ENCODE assay signal across 14 cellular contexts in the genomic region with DNA sequence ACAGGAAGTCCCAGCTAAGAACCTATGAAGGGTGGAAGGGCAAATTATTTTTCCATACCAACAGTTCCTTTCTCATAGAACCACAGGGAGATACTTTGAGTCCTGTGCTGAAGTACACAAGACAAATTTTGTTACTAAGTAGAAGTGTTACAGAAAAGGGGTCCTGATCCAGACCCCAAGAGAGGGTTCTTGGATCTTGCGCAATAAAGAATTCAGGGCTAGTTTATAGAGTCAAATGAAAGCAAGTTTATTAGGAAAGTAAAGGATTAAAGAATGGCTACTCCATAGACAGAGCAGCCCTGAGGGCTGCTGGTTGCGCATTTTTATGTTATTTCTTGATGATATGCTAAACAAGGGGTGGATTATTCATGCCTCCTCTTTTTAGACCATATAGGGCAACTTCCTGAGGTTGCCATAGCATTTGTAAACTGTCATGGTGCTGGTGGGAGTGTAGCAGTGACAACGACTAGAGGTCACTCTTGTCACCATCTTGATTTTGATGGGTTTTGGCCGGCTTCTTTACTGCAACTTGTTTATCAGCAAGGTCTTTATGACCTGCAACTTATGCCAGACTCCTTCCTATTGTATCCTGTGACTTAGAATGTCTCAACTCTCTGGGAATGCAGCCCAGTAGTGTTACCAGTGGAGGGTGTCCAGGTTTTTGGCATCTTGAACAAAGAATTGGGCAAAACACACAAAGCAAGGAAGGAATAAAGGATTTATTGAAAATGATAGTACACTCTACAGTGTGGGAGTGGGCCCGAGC.
A peak's percentile ranks its signal among the peaks of the same experiment; 100 is the strongest.
DNase-seq lines count a peak whose midpoint lies in the region; ATAC-seq, FAIRE-seq and TF ChIP-seq lines count a peak whose summit lies in the region.
"Had no signal": no experiment of that assay in that cellular context is flagged by ENCODE, and none has a peak within 500 bp of the region (broad histone marks: within the 10 kb centered on the region; RNA-seq: fewer than 3 reads in every experiment).

No MANE protein-coding gene starts in this region.

- H3K18ac ChIP-seq in H1 (ENCODE audit: extremely low read depth, low read length): no peak overlapping the region

- no peak overlapping the region for H4K8ac ChIP-seq in H1 (ENCODE audit: extremely low read depth, insufficient read depth, low read length)

- H3K4me1 ChIP-seq in H1 (replicated peaks in 1 of 4; ENCODE audit: control insufficient read depth in 3 of 4, insufficient read depth in 4 of 4, low read length in 3 of 4) (peaks cover 0 to 5% (median 0%) of the 10 kb centered on the region in 4 experiments; a peak in 1 of 7 replicates), smooth muscle cell (ENCODE audit: low read depth) (no peaks in the 10 kb centered on the region)
- H3K4me1 ChIP-seq: Caco-2 had no signal

- no peak overlapping the region for H3K27ac Mint-ChIP-seq in stimulated activated naive CD8-positive, alpha-beta T cell treated with anti-CD3 and anti-CD28 coated beads, Interleukin-15, amount 100 ng/mL, for 72 hours
- H3K27ac Mint-ChIP-seq: CD8-positive, alpha-beta memory T cell; HFFc6 had no signal

- H2AFZ ChIP-seq in H1 (ENCODE audit: low read length) (no peak overlapping the region), smooth muscle cell (ENCODE audit: low read depth) (peak overlapping the region; percentile 4)

- no peak overlapping the region for H2BK20ac ChIP-seq in H1 (ENCODE audit: low read length)

- no peak for TF ChIP-seq EP300 in H1 (IDR thresholded peaks at IDR 0.05; ENCODE audit: borderline replicate concordance in 1 of 2, low read depth in 2 of 2, low read length in 2 of 2)

- no peak overlapping the region for H3K9ac ChIP-seq in H1 (replicated peaks in 1 of 4; ENCODE audit: extremely low read depth in 1 of 4, low read depth in 3 of 4, low read length in 3 of 4)
- no peak overlapping the region for H3K9ac ChIP-seq in smooth muscle cell (ENCODE audit: low read depth)

- TF ChIP-seq POLR2A in GM12891 (IDR thresholded peaks at IDR 0.05; ENCODE audit: low read depth, low read length): no peak
- no peak for TF ChIP-seq POLR2A in H1 (IDR thresholded peaks at IDR 0.05; ENCODE audit: control extremely low read depth in 1 of 2, low read depth in 2 of 2, low read length in 2 of 2)

- no peaks in the 10 kb centered on the region for H3K79me1 ChIP-seq in H1 (ENCODE audit: low read depth, low read length)

- H3K23me2 ChIP-seq in H1 (ENCODE audit: low read depth, low read length): no peaks in the 10 kb centered on the region; the same call in 1 of the 2 replicates

- H4K20me1 ChIP-seq in H1 (replicated peaks in 1 of 2; ENCODE audit: control insufficient read depth in 1 of 2, insufficient read depth in 2 of 2, low read length in 2 of 2) (no peaks in the 10 kb centered on the region), smooth muscle cell (ENCODE audit: low read depth) (no peaks in the 10 kb centered on the region)

- no peak overlapping the region for H4K91ac ChIP-seq in H1 (replicated peaks; ENCODE audit: insufficient read length, low read length)

- no peak overlapping the region for H2BK15ac ChIP-seq in H1 (ENCODE audit: low read length)

- H3K9me3 Mint-ChIP-seq in stimulated activated naive CD8-positive, alpha-beta T cell treated with anti-CD3 and anti-CD28 coated beads, Interleukin-15, amount 100 ng/mL, for 72 hours: no peaks in the 10 kb centered on the region

- H4K5ac ChIP-seq in H1 (ENCODE audit: insufficient read length, low read depth, low read length): no peak overlapping the region

- H2BK12ac ChIP-seq in H1 (ENCODE audit: low read depth, low read length): no peak overlapping the region; the same call in 1 of the 2 replicates

- POLR2A ChIA-PET in H1 (lab: Charles Lee; ENCODE audit: partially characterized antibody): no interaction called here

- FAIRE-seq in GM12891 (lab: Jason Lieb, UNC) (peak; percentile 47), H1 (lab: Jason Lieb, UNC) (no peak)
- FAIRE-seq: HTR-8/SVneo had no signal

- H3K4me3 Mint-ChIP-seq in stimulated activated naive CD8-positive, alpha-beta T cell treated with anti-CD3 and anti-CD28 coated beads, Interleukin-15, amount 100 ng/mL, for 72 hours: no peak overlapping the region
- H3K4me3 Mint-ChIP-seq: CD8-positive, alpha-beta memory T cell; HFFc6 had no signal

- CTCF ChIA-PET in H1 (lab: Charles Lee; ENCODE audit: partially characterized antibody): interaction anchor here (0.7 to 5.4 kb wide), 7 partner anchors 20 to 567 kb away, joined by 3 to 59 read pairs (median 6); no protein-coding TSS in a partner anchor

- no peak overlapping the region for H3K23ac ChIP-seq in H1 (ENCODE audit: insufficient read length)

- H2BK120ac ChIP-seq in H1 (replicated peaks; ENCODE audit: low read depth, low read length): no peak overlapping the region

- TF ChIP-seq CTCF in LNCaP clone FGC (IDR thresholded peaks at IDR 0.05; ENCODE audit: control insufficient read depth, extremely low read depth, insufficient read depth) (no peak), H1 (IDR thresholded peaks at IDR 0.05; ENCODE audit: control extremely low read depth in 1 of 3, insufficient read depth in 1 of 3, low read depth in 1 of 3, low read length in 3 of 3) (no peak), smooth muscle cell (IDR thresholded peaks at IDR 0.05; ENCODE audit: borderline replicate concordance, insufficient read depth, poor library complexity, severe bottlenecking) (no peak)

- peaks cover under 1% of the 10 kb centered on the region for H3K4me1 Mint-ChIP-seq in stimulated activated naive CD8-positive, alpha-beta T cell treated with anti-CD3 and anti-CD28 coated beads, Interleukin-15, amount 100 ng/mL, for 72 hours
- H3K4me1 Mint-ChIP-seq: CD8-positive, alpha-beta memory T cell had no signal

- H3K56ac ChIP-seq in H1 (replicated peaks; ENCODE audit: insufficient read length, low read depth, low read length): no peak overlapping the region

- 87% methylated on average over 5 of the region's 5 CpGs; no CpG with 5 or more reads in 1 of the 2 experiments for WGBS in H1 (ENCODE audit: extremely low coverage in 1 of 2, insufficient coverage in 1 of 2, insufficient read length in 1 of 2, insufficient replicate concordance in 2 of 2, low coverage in 1 of 2, low lambda C conversion rate in 2 of 2, missing lambda C conversion rate in 1 of 2), 2 experiments
- 76% methylated on average over 5 of the region's 5 CpGs for WGBS in smooth muscle cell (ENCODE audit: low lambda C conversion rate)

- H3F3A ChIP-seq in smooth muscle cell (ENCODE audit: low read depth): no peaks in the 10 kb centered on the region

- H3K9me3 ChIP-seq in H1 (ENCODE audit: insufficient read depth in 2 of 2, low read depth in 1 of 2, low read length in 1 of 2) (peaks cover 4 to 6% of the 10 kb centered on the region in 2 experiments; a peak in 1 of 4 replicates), smooth muscle cell (replicated peaks; ENCODE audit: low read depth) (no peaks in the 10 kb centered on the region)
- H3K9me3 ChIP-seq: Caco-2 had no signal

- H3K79me2 ChIP-seq in H1 (ENCODE audit: control insufficient read depth in 1 of 2, insufficient read depth in 2 of 2, low read length in 2 of 2): no peaks in the 10 kb centered on the region
- no peaks in the 10 kb centered on the region for H3K79me2 ChIP-seq in smooth muscle cell (ENCODE audit: low read depth)

- no peak overlapping the region for H2BK5ac ChIP-seq in H1 (ENCODE audit: low read depth, low read length)

- DNase-seq in GM12891 (ENCODE audit: insufficient read length, low spot score): no peak
- DNase-seq in LNCaP clone FGC (ENCODE audit: low read depth): peak; percentile 77
- DNase-seq in H1 (ENCODE audit: low read depth in 1 of 2, low spot score in 2 of 2): no peak
- no peak for DNase-seq in smooth muscle cell (lab: John Stamatoyannopoulos, UW; ENCODE audit: unreplicated experiment)
- DNase-seq in foreskin melanocyte: no peak
- no peak for DNase-seq in NCI-H1105 treated with DMSO at 0.1 percent for 48 hours (lab: John Stamatoyannopoulos, UW)
- DNase-seq in stimulated activated naive CD8-positive, alpha-beta T cell treated with anti-CD3 and anti-CD28 coated beads, Interleukin-15, amount 100 ng/mL, for 72 hours: no peak
- DNase-seq: Caco-2; CD8-positive, alpha-beta memory T cell; DND-41; GDM1; HCEC 1CT; HFFc6 had no signal

- H3K27ac ChIP-seq in H1 (ENCODE audit: low read depth, low read length): no peak overlapping the region
- H3K27ac ChIP-seq in smooth muscle cell (ENCODE audit: low read depth): no peak overlapping the region

- H3K36me3 ChIP-seq in H1 (ENCODE audit: control insufficient read depth in 2 of 4, insufficient read depth in 4 of 4, low read length in 3 of 4): no peaks in the 10 kb centered on the region
- H3K36me3 ChIP-seq in smooth muscle cell (ENCODE audit: low read depth): no peaks in the 10 kb centered on the region

- no peak for ATAC-seq in stimulated activated naive CD8-positive, alpha-beta T cell treated with anti-CD3 and anti-CD28 coated beads, Interleukin-15, amount 100 ng/mL, for 72 hours

- H3K4me3 ChIP-seq in LNCaP clone FGC (ENCODE audit: low read depth, low read length) (no peak overlapping the region), H1 (ENCODE audit: extremely low read depth in 1 of 4, insufficient read depth in 2 of 4, low read depth in 3 of 4, low read length in 4 of 4) (no peak overlapping the region), smooth muscle cell (no peak overlapping the region)

- no peak overlapping the region for H3K4ac ChIP-seq in H1 (replicated peaks; ENCODE audit: insufficient read length, low read depth, low read length)

- H3K27me3 ChIP-seq in H1 (replicated peaks in 1 of 4; ENCODE audit: control insufficient read depth in 3 of 4, extremely low read depth in 1 of 4, insufficient read depth in 3 of 4, low read length in 3 of 4) (no peaks in the 10 kb centered on the region), smooth muscle cell (ENCODE audit: low read depth) (no peaks in the 10 kb centered on the region)

- TF ChIP-seq RAD21 in H1 (IDR thresholded peaks at IDR 0.05 in 1 of 2, conservative IDR thresholded peaks at IDR 0.05 in 1 of 2; ENCODE audit: low read depth in 2 of 2, low read length in 2 of 2): no peak

- H3K4me2 ChIP-seq in H1 (ENCODE audit: insufficient read depth in 1 of 2, low read depth in 2 of 2, low read length in 2 of 2) (no peak overlapping the region), smooth muscle cell (no peak overlapping the region)

- no peak overlapping the region for H2AK5ac ChIP-seq in H1 (ENCODE audit: low read depth, low read length)

- no peaks in the 10 kb centered on the region for H3K27me3 Mint-ChIP-seq in stimulated activated naive CD8-positive, alpha-beta T cell treated with anti-CD3 and anti-CD28 coated beads, Interleukin-15, amount 100 ng/mL, for 72 hours

- H3K14ac ChIP-seq in H1 (ENCODE audit: insufficient read length): no peak overlapping the region

TF ChIP-seq in GM12891, 5 proteins besides CTCF, POLR2A, EP300 and RAD21 (continues in another document):
- TF ChIP-seq TAF1 (IDR thresholded peaks at IDR 0.05; ENCODE audit: low read depth, low read length): no peak
- TF ChIP-seq POLR2AphosphoS5 (IDR thresholded peaks at IDR 0.05; ENCODE audit: low read depth, low read length): no peak
- TF ChIP-seq POU2F2 (IDR thresholded peaks at IDR 0.05; ENCODE audit: low read depth, low read length): no peak

TF ChIP-seq in H1, 55 proteins besides CTCF, POLR2A, EP300 and RAD21 (continues in another document):
- TF ChIP-seq GABPA (IDR thresholded peaks at IDR 0.05; ENCODE audit: borderline replicate concordance, insufficient read depth, low read length): no peak
- no peak for TF ChIP-seq SAP30 (IDR thresholded peaks at IDR 0.05; ENCODE audit: insufficient read depth, insufficient replicate concordance, low read length)
- TF ChIP-seq CEBPB (IDR thresholded peaks at IDR 0.05; ENCODE audit: low read depth, low read length): peak; percentile 86
